In the genomic region with DNA sequence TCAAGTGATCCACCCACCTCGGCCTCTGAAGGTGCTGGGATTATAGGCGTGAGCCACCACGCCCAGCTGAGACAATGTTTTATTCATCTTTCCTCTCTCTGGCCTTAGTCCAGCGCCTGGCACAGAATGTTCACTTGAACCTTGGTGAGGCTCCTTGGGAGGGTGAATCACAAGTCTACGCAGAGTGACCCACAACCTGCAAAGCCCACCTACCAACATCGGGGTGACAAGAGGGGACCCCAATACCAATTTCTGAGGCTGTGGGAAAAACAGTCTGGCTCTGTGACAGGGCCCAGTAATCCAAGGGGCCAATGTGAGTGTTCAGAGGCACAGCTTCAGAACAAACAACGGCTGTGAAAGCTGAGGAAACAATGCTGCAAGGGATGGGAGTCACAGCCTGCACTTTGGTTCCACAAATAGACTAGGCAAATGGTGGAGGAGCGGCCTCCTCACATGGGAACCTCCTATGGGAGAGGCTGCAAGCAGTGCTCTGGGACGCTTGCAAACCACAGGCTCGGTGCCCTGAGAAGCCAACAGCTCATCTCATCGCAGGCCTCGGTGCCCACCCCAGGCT, we compare ENCODE assay signal across 1 cellular context.
TF ChIP-seq lines count a peak whose summit lies in the region.

No MANE protein-coding gene starts in this region.

TF ChIP-seq in HepG2, 621 proteins besides CTCF, POLR2A, EP300 and RAD21 (continued from another document and continues in another):
- TF ChIP-seq, protein P1, sequence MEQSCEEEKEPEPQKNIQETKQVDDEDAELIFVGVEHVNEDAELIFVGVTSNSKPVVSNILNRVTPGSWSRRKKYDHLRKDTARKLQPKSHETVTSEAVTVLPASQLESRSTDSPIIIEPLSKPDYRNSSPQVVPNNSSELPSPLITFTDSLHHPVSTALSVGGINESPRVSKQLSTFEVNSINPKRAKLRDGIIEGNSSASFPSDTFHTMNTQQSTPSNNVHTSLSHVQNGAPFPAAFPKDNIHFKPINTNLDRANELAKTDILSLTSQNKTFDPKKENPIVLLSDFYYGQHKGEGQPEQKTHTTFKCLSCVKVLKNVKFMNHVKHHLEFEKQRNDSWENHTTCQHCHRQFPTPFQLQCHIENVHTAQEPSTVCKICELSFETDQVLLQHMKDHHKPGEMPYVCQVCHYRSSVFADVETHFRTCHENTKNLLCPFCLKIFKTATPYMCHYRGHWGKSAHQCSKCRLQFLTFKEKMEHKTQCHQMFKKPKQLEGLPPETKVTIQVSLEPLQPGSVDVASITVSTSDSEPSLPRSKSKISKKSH (CRISPR knock-in tag; IDR thresholded peaks at IDR 0.05; ENCODE audit: borderline replicate concordance), result 0 out of 2 replicates have a peak, but pooled peaks have one; percentile 20
- no peak for TF ChIP-seq HNRNPH1 (optimal IDR thresholded peaks at IDR 0.05; ENCODE audit: low read depth, low read length)
- TF ChIP-seq ZSCAN22 (CRISPR knock-in tag; IDR thresholded peaks at IDR 0.05), result peak; percentile 80
- TF ChIP-seq PHF5A (CRISPR knock-in tag; IDR thresholded peaks at IDR 0.05; ENCODE audit: low read depth, unreplicated experiment), result no peak
- 0 out of 2 replicates have a peak, but pooled peaks have one; percentile 47 for TF ChIP-seq ARNT2 (CRISPR knock-in tag; IDR thresholded peaks at IDR 0.05; ENCODE audit: low read depth)
- TF ChIP-seq, protein P2, sequence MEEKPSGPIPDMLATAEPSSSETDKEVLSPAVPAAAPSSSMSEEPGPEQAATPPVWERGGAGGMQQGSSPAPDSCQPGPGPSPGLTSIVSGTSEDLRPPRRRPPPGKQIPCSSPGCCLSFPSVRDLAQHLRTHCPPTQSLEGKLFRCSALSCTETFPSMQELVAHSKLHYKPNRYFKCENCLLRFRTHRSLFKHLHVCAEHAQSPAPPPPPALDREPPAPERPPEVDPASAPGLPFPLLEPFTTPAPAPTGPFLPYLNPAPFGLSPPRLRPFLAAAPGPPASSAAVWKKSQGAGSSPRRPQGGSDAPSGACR (CRISPR knock-in tag; IDR thresholded peaks at IDR 0.05), result no peak
- TF ChIP-seq, protein P3, sequence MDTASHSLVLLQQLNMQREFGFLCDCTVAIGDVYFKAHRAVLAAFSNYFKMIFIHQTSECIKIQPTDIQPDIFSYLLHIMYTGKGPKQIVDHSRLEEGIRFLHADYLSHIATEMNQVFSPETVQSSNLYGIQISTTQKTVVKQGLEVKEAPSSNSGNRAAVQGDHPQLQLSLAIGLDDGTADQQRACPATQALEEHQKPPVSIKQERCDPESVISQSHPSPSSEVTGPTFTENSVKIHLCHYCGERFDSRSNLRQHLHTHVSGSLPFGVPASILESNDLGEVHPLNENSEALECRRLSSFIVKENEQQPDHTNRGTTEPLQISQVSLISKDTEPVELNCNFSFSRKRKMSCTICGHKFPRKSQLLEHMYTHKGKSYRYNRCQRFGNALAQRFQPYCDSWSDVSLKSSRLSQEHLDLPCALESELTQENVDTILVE (CRISPR knock-in tag; IDR thresholded peaks at IDR 0.05), result no peak
- no peak for TF ChIP-seq ZNF674 (CRISPR knock-in tag; IDR thresholded peaks at IDR 0.05; ENCODE audit: low read depth)
- no peak for TF ChIP-seq STAT5B (CRISPR knock-in tag; IDR thresholded peaks at IDR 0.05)
- no peak for TF ChIP-seq SOX6 (IDR thresholded peaks at IDR 0.05)
- peak; percentile 97 for TF ChIP-seq SOX6 (CRISPR knock-in tag; IDR thresholded peaks at IDR 0.05)
- TF ChIP-seq ZNF614 (CRISPR knock-in tag; IDR thresholded peaks at IDR 0.05; ENCODE audit: borderline replicate concordance), result 0 out of 2 replicates have a peak, but pooled peaks have one; percentile 22
- no peak for TF ChIP-seq ZNF10 (CRISPR knock-in tag; IDR thresholded peaks at IDR 0.05; ENCODE audit: borderline replicate concordance, low read depth)
- TF ChIP-seq MTF2 (CRISPR knock-in tag; IDR thresholded peaks at IDR 0.05; ENCODE audit: borderline replicate concordance), result no peak
- peak; percentile 39; the same call in 1 of the 2 replicates for TF ChIP-seq NCOA1 (CRISPR knock-in tag; IDR thresholded peaks at IDR 0.05)
- TF ChIP-seq, protein P4, sequence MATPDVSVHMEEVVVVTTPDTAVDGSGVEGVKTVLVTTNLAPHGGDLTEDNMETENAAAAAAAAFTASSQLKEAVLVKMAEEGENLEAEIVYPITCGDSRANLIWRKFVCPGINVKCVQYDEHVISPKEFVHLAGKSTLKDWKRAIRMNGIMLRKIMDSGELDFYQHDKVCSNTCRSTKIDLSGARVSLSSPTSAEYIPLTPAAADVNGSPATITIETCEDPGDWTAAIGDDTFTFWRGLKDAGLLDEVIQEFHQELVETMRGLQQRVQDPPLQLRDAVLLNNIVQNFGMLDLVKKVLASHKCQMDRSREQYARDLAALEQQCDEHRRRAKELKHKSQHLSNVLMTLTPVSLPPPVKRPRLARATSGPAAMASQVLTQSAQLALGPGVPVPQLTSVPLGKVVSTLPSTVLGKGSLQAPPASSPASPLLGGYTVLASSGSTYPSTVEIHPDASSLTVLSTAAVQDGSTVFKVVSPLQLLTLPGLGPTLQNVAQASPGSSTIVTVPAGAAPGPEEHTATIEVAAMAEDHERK (CRISPR knock-in tag; IDR thresholded peaks at IDR 0.05; ENCODE audit: low read depth), result no peak
- peak; percentile 46; the same call in 1 of the 2 replicates for TF ChIP-seq ELF3 (CRISPR knock-in tag; IDR thresholded peaks at IDR 0.05)
- TF ChIP-seq ELF4 (CRISPR knock-in tag; IDR thresholded peaks at IDR 0.05; ENCODE audit: borderline replicate concordance), result 0 out of 2 replicates have a peak, but pooled peaks have one; percentile 20
- TF ChIP-seq TRIM24 (CRISPR knock-in tag; IDR thresholded peaks at IDR 0.05), result no peak
- TF ChIP-seq JUNB (CRISPR knock-in tag; IDR thresholded peaks at IDR 0.05; ENCODE audit: borderline replicate concordance), result no peak
- TF ChIP-seq, protein P5, sequence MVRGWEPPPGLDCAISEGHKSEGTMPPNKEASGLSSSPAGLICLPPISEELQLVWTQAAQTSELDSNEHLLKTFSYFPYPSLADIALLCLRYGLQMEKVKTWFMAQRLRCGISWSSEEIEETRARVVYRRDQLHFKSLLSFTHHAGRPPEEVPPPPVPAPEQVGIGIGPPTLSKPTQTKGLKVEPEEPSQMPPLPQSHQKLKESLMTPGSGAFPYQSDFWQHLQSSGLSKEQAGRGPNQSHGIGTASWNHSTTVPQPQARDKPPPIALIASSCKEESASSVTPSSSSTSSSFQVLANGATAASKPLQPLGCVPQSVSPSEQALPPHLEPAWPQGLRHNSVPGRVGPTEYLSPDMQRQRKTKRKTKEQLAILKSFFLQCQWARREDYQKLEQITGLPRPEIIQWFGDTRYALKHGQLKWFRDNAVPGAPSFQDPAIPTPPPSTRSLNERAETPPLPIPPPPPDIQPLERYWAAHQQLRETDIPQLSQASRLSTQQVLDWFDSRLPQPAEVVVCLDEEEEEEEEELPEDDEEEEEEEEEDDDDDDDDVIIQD (CRISPR knock-in tag; IDR thresholded peaks at IDR 0.05; ENCODE audit: low read depth), result peak; percentile 68
- TF ChIP-seq ZNF33B (CRISPR knock-in tag; IDR thresholded peaks at IDR 0.05), result no peak
- TF ChIP-seq ASH2L (IDR thresholded peaks at IDR 0.05; ENCODE audit: insufficient read length, low read depth, low read length), result peak; percentile 57
- no peak for TF ChIP-seq ZFYVE20 (CRISPR knock-in tag; IDR thresholded peaks at IDR 0.05; ENCODE audit: borderline replicate concordance, low read depth)
- TF ChIP-seq, protein P6, sequence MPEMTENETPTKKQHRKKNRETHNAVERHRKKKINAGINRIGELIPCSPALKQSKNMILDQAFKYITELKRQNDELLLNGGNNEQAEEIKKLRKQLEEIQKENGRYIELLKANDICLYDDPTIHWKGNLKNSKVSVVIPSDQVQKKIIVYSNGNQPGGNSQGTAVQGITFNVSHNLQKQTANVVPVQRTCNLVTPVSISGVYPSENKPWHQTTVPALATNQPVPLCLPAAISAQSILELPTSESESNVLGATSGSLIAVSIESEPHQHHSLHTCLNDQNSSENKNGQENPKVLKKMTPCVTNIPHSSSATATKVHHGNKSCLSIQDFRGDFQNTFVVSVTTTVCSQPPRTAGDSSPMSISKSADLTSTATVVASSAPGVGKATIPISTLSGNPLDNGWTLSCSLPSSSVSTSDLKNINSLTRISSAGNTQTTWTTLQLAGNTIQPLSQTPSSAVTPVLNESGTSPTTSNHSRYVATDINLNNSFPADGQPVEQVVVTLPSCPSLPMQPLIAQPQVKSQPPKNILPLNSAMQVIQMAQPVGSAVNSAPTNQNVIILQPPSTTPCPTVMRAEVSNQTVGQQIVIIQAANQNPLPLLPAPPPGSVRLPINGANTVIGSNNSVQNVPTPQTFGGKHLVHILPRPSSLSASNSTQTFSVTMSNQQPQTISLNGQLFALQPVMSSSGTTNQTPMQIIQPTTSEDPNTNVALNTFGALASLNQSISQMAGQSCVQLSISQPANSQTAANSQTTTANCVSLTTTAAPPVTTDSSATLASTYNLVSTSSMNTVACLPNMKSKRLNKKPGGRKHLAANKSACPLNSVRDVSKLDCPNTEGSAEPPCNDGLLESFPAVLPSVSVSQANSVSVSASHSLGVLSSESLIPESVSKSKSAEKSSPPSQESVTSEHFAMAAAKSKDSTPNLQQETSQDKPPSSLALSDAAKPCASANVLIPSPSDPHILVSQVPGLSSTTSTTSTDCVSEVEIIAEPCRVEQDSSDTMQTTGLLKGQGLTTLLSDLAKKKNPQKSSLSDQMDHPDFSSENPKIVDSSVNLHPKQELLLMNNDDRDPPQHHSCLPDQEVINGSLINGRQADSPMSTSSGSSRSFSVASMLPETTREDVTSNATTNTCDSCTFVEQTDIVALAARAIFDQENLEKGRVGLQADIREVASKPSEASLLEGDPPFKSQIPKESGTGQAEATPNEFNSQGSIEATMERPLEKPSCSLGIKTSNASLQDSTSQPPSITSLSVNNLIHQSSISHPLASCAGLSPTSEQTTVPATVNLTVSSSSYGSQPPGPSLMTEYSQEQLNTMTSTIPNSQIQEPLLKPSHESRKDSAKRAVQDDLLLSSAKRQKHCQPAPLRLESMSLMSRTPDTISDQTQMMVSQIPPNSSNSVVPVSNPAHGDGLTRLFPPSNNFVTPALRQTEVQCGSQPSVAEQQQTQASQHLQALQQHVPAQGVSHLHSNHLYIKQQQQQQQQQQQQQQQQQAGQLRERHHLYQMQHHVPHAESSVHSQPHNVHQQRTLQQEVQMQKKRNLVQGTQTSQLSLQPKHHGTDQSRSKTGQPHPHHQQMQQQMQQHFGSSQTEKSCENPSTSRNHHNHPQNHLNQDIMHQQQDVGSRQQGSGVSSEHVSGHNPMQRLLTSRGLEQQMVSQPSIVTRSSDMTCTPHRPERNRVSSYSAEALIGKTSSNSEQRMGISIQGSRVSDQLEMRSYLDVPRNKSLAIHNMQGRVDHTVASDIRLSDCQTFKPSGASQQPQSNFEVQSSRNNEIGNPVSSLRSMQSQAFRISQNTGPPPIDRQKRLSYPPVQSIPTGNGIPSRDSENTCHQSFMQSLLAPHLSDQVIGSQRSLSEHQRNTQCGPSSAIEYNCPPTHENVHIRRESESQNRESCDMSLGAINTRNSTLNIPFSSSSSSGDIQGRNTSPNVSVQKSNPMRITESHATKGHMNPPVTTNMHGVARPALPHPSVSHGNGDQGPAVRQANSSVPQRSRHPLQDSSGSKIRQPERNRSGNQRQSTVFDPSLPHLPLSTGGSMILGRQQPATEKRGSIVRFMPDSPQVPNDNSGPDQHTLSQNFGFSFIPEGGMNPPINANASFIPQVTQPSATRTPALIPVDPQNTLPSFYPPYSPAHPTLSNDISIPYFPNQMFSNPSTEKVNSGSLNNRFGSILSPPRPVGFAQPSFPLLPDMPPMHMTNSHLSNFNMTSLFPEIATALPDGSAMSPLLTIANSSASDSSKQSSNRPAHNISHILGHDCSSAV (CRISPR knock-in tag; IDR thresholded peaks at IDR 0.05; ENCODE audit: borderline replicate concordance), result no peak
- TF ChIP-seq RBFOX2 (IDR thresholded peaks at IDR 0.05; ENCODE audit: low read depth, low read length), result 0 out of 2 replicates have a peak, but pooled peaks have one; percentile 31
- no peak for TF ChIP-seq ZNF776 (CRISPR knock-in tag; IDR thresholded peaks at IDR 0.05)
- TF ChIP-seq, protein P7, sequence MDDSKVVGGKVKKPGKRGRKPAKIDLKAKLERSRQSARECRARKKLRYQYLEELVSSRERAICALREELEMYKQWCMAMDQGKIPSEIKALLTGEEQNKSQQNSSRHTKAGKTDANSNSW (CRISPR knock-in tag; IDR thresholded peaks at IDR 0.05; ENCODE audit: borderline replicate concordance), result no peak
- no peak for TF ChIP-seq ARHGAP35 (CRISPR knock-in tag; IDR thresholded peaks at IDR 0.05; ENCODE audit: borderline replicate concordance)
- TF ChIP-seq ISX (CRISPR knock-in tag; conservative IDR thresholded peaks at IDR 0.05), result no peak
- no peak for TF ChIP-seq DNMT3B (CRISPR knock-in tag; conservative IDR thresholded peaks at IDR 0.05)
- peak; percentile 45; the same call in 1 of the 2 replicates for TF ChIP-seq KDM2A (CRISPR knock-in tag; IDR thresholded peaks at IDR 0.05; ENCODE audit: borderline replicate concordance, low read depth)
- TF ChIP-seq MAFK (conservative IDR thresholded peaks at IDR 0.05 in 1 of 2, IDR thresholded peaks at IDR 0.05 in 1 of 2; ENCODE audit: low read length in 2 of 2), result no peak
- TF ChIP-seq, protein P8, sequence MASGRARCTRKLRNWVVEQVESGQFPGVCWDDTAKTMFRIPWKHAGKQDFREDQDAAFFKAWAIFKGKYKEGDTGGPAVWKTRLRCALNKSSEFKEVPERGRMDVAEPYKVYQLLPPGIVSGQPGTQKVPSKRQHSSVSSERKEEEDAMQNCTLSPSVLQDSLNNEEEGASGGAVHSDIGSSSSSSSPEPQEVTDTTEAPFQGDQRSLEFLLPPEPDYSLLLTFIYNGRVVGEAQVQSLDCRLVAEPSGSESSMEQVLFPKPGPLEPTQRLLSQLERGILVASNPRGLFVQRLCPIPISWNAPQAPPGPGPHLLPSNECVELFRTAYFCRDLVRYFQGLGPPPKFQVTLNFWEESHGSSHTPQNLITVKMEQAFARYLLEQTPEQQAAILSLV (CRISPR knock-in tag; IDR thresholded peaks at IDR 0.05; ENCODE audit: borderline replicate concordance), result 0 out of 2 replicates have a peak, but pooled peaks have one; percentile 12
- TF ChIP-seq, protein P9, sequence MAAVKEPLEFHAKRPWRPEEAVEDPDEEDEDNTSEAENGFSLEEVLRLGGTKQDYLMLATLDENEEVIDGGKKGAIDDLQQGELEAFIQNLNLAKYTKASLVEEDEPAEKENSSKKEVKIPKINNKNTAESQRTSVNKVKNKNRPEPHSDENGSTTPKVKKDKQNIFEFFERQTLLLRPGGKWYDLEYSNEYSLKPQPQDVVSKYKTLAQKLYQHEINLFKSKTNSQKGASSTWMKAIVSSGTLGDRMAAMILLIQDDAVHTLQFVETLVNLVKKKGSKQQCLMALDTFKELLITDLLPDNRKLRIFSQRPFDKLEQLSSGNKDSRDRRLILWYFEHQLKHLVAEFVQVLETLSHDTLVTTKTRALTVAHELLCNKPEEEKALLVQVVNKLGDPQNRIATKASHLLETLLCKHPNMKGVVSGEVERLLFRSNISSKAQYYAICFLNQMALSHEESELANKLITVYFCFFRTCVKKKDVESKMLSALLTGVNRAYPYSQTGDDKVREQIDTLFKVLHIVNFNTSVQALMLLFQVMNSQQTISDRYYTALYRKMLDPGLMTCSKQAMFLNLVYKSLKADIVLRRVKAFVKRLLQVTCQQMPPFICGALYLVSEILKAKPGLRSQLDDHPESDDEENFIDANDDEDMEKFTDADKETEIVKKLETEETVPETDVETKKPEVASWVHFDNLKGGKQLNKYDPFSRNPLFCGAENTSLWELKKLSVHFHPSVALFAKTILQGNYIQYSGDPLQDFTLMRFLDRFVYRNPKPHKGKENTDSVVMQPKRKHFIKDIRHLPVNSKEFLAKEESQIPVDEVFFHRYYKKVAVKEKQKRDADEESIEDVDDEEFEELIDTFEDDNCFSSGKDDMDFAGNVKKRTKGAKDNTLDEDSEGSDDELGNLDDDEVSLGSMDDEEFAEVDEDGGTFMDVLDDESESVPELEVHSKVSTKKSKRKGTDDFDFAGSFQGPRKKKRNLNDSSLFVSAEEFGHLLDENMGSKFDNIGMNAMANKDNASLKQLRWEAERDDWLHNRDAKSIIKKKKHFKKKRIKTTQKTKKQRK (IDR thresholded peaks at IDR 0.05; ENCODE audit: low read length), result no peak
- no peak for TF ChIP-seq ZNF790 (CRISPR knock-in tag; IDR thresholded peaks at IDR 0.05; ENCODE audit: borderline replicate concordance)
- no peak for TF ChIP-seq PAF1 (CRISPR knock-in tag; IDR thresholded peaks at IDR 0.05)
- peak; percentile 89 for TF ChIP-seq HOXA3 (CRISPR knock-in tag; IDR thresholded peaks at IDR 0.05)
- no peak for TF ChIP-seq EED (CRISPR knock-in tag; IDR thresholded peaks at IDR 0.05)
